In genomic region chr5:131264453-131265200, GRCh38 we compare ENCODE assay signal across 8 cellular contexts. TPM values are rescaled to one million over a fixed set of nuclear protein-coding genes. Genes with fewer than 3 reads are reported as not detected.
DNase-seq lines count a peak whose midpoint lies in the region; TF ChIP-seq lines count a peak whose summit lies in the region.

No MANE protein-coding gene starts in this region.

- CTCF ChIA-PET in PC-9 (lab: Charles Lee), result no interaction called here

- H3K4me3 ChIP-seq in HFF-Myc (replicated peaks; ENCODE audit: low read depth, low read length), result peak overlapping the region; percentile 89
- H3K4me3 ChIP-seq in PC-9, result peak overlapping the region; percentile 86
- H3K4me3 ChIP-seq in adrenal gland, result peak overlapping the region; percentile 45 to 95 (median 76)
- peak overlapping the region; percentile 92 for H3K4me3 ChIP-seq in retinal pigment epithelial cell (ENCODE audit: low read length)

- H3K79me2 ChIP-seq in PC-9 (ENCODE audit: low read depth), result peaks cover 60% of the 10 kb centered on the region

- POLR2A ChIA-PET in PC-9 (lab: Charles Lee; ENCODE audit: unreplicated experiment), result interaction anchor here (0.5 to 1.1 kb wide), 4 partner anchors 16 to 118 kb away, joined by 3 to 6 read pairs (median 4); no protein-coding TSS in a partner anchor

- H3K27ac ChIP-seq in PC-9 (no peak overlapping the region), adrenal gland (peak overlapping the region in 4 of 5 donors; percentile 83 to 93 (median 86))

- H2AFZ ChIP-seq in PC-9, result peak overlapping the region; percentile 99

- H3F3A ChIP-seq in PC-9 (ENCODE audit: insufficient read depth, low read depth), result peaks cover 13% of the 10 kb centered on the region; the same call in 1 of the 2 replicates

- no peak for TF ChIP-seq POLR2A in adrenal gland (IDR thresholded peaks at IDR 0.05)

- H4K20me1 ChIP-seq in PC-9 (ENCODE audit: insufficient read depth), result no peaks in the 10 kb centered on the region

- H3K4me2 ChIP-seq in PC-9, result peak overlapping the region; percentile 95

- intact Hi-C loops in PC-9 (cut with micrococcal nuclease; ENCODE audit: unreplicated experiment) (loop anchor here (2.0 kb wide), 3 partner anchors 58 to 118 kb away; partner anchors contain the start of gene HINT1), adrenal gland (cut with DNase I) (no loop called here)

- TF ChIP-seq CTCF in HFF-Myc (IDR thresholded peaks at IDR 0.05; ENCODE audit: low read depth, low read length, missing control alignments), result no peak
- no peak for TF ChIP-seq CTCF in PC-9 (conservative IDR thresholded peaks at IDR 0.05)
- TF ChIP-seq CTCF in adrenal gland (IDR thresholded peaks at IDR 0.05), result no peak
- no peak for TF ChIP-seq CTCF in retinal pigment epithelial cell (conservative IDR thresholded peaks at IDR 0.05; ENCODE audit: low read depth, low read length)
- no peak for TF ChIP-seq CTCF in GM13977 (IDR thresholded peaks at IDR 0.05; ENCODE audit: extremely low read depth, insufficient read depth, missing control alignments)

- in situ Hi-C loops in GM13977 (cut with MboI; ENCODE audit: low pct_unique_long_range_greater_than_20kb, low sequenced_read_pairs, unreplicated experiment), result no loop called here

- no peaks in the 10 kb centered on the region for H3K36me3 ChIP-seq in PC-9 (ENCODE audit: low read depth)
- no peaks in the 10 kb centered on the region for H3K36me3 ChIP-seq in adrenal gland (replicated peaks in 1 of 2)

- H3K27me3 ChIP-seq in PC-9 (ENCODE audit: insufficient read depth, low read depth) (no peaks in the 10 kb centered on the region), adrenal gland (no peaks in the 10 kb centered on the region)

- H3K9me3 ChIP-seq in PC-9 (ENCODE audit: insufficient read depth, low read depth), result no peaks in the 10 kb centered on the region
- H3K9me3 ChIP-seq in adrenal gland (replicated peaks in 1 of 3), result no peaks in the 10 kb centered on the region

- peaks cover 23% of the 10 kb centered on the region for H3K4me1 ChIP-seq in PC-9 (replicated peaks; ENCODE audit: insufficient read depth)
- peaks cover 0 to 21% of the 10 kb centered on the region in 2 donors for H3K4me1 ChIP-seq in adrenal gland (replicated peaks in 1 of 2)

- peak; percentile 40 for DNase-seq in EL
- no peak for DNase-seq in HFF-Myc (ENCODE audit: extremely low read depth, low read depth)
- no peak for DNase-seq in PC-9
- DNase-seq in adrenal gland, result peak; percentile 26 to 62 (median 39)
- DNase-seq in hypothalamus (lab: John Stamatoyannopoulos, UW), result peak in 28 of 51 donors; percentile 14 to 74 (median 44)
- no peak for DNase-seq in retinal pigment epithelial cell (ENCODE audit: low read depth)
- no peak for DNase-seq in SKM-1 treated with dmso at 0.1 percent for 144 hours (lab: John Stamatoyannopoulos, UW; ENCODE audit: unreplicated experiment)
- no peak for DNase-seq in GM13977 (ENCODE audit: low spot score)

- no peaks in the 10 kb centered on the region for H3K9me2 ChIP-seq in PC-9 (ENCODE audit: insufficient read depth)

- WGBS in adrenal gland, 4 donors, result 2 to 6% (median 4%) methylated on average over 11 to 37 of the region's 37 CpGs

- no TSS peak for BruUV-seq in PC-9 (replicated peaks; lab: Mats Ljungman, UMichigan)

RNA-seq across cellular contexts. Expression of gene CDC42SE2, which starts 0.8 kb away (rescaled TPM):
- total RNA-seq in PC-9 (2021) (27.3 and 32.8 TPM in 2 replicates), adrenal gland (10 to 100 TPM; 16.4 to 26.7 (median 19.2) TPM)
- polyA plus RNA-seq in adrenal gland, result 10 to 100 TPM in 1 of 3 donors, 1 to 10 TPM in 2; 5.1 to 21.4 (median 8.2) TPM

Comparison
In these comparisons a context has a peak if more than half of its experiments do, and no peak if none do; other contexts are left out.
1. DNase-seq: peak in EL (single experiment), adrenal gland (7 of 7) and hypothalamus (28 of 51); none in HFF-Myc (single experiment), PC-9 (0 of 2), retinal pigment epithelial cell (single experiment), SKM-1 treated with dmso at 0.1 percent for 144 hours (single experiment) and GM13977 (single experiment).
2. Peak in every context shown above with its lines, with median percentiles within 50 percentile points of each other: H3K4me3 ChIP-seq.